In the genomic region with DNA sequence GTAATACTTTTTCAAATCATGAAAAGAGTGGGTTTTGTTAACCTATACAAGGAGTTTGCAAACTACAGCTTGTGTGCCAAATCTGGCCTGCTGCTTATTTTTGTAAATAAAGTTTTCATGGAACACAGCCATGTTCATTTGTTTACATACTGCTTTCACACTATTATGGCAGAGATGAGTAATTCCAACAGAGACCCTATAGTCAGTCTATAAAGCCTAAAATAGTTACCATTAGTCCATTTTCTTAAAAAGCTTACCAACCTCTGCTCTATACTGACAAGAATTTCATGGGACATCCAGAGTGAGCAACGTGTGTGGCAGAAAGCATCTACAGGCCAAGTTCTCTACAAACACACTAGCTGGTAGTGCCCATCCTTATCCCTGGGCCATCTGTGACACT, we compare ENCODE assay signal across 23 cellular contexts.
"Had no signal": no experiment of that assay in that cellular context is flagged by ENCODE, and none has a peak within 500 bp of the region (broad histone marks: within the 10 kb centered on the region; RNA-seq: fewer than 3 reads in every experiment).

No MANE protein-coding gene starts in this region.

- H3K27me3 ChIP-seq: neural progenitor cell, ovary, right atrium auricular region, right lobe of liver, tibial nerve, uterus had no signal

- H3K4me3 ChIP-seq: left ventricle myocardium inferior, lung, neural progenitor cell, ovary, right atrium auricular region, right lobe of liver, smooth muscle cell, tibial nerve, uterus had no signal

- H3K4me1 ChIP-seq: left ventricle myocardium inferior, neural progenitor cell, right atrium auricular region, right lobe of liver, tibial nerve, uterus had no signal

- H2AFZ ChIP-seq: neural progenitor cell had no signal

- DNase-seq: hippocampal formation; islet precursor cell; left ventricle myocardium inferior; mesendoderm; naive B cell; natural killer cell; nephron progenitor cell; ovary; right lobe of liver; stimulated activated CD4-positive, alpha-beta T cell treated with anti-CD3 and anti-CD28 coated beads, Interleukin-1b, Interleukin-23, amount 100 ng/mL, for 48 hours; stimulated activated CD4-positive, alpha-beta T cell treated with anti-CD3 and anti-CD28 coated beads, Interleukin-2, amount 100 ng/mL, for 48 hours; stimulated activated CD4-positive, alpha-beta T cell treated with anti-CD3 and anti-CD28 coated beads, Interleukin-4, amount 100 ng/mL, for 4 hours; stimulated activated CD8-positive, alpha-beta memory T cell treated with anti-CD3 and anti-CD28 coated beads, Interleukin-4, amount 100 ng/mL, for 48 hours; stimulated activated naive CD4-positive, alpha-beta T cell treated with Interleukin-2 at 50 U/mL for 16 hours; stimulated activated naive CD8-positive, alpha-beta T cell treated with anti-CD3 and anti-CD28 coated beads, Interleukin-15, amount 100 ng/mL, for 72 hours; substantia nigra; uterus had no signal

- H3K9ac ChIP-seq: neural progenitor cell had no signal

- H3K36me3 ChIP-seq: neural progenitor cell, ovary, right lobe of liver, uterus had no signal

- H3K4me2 ChIP-seq: neural progenitor cell, smooth muscle cell had no signal

- H3K9me3 ChIP-seq: left ventricle myocardium inferior, ovary, right atrium auricular region, right lobe of liver, tibial nerve, uterus had no signal

- ATAC-seq: natural killer cell; right lobe of liver; stimulated activated memory B cell treated with anti-CD40 and anti-IgM and Interleukin-4, amounts not matched to agents 10 μg/mL and 1 μg/mL and 100 μg/mL, for 72 hours; stimulated activated naive CD8-positive, alpha-beta T cell treated with anti-CD3 and anti-CD28 coated beads, Interleukin-15, amount 100 ng/mL, for 72 hours had no signal

- H3K27ac ChIP-seq: left ventricle myocardium inferior, neural progenitor cell, ovary, right atrium auricular region, right lobe of liver, tibial nerve, uterus had no signal
